In genomic region chr11:120718171-120718570, GRCh38 we compare ENCODE assay signal across 14 cellular contexts.
DNase-seq lines count a peak whose midpoint lies in the region; ATAC-seq and TF ChIP-seq lines count a peak whose summit lies in the region.
"Had no signal": no experiment of that assay in that cellular context is flagged by ENCODE, and none has a peak within 500 bp of the region (broad histone marks: within the 10 kb centered on the region; RNA-seq: fewer than 3 reads in every experiment).

No MANE protein-coding gene starts in this region.

- no peak overlapping the region for H4K8ac ChIP-seq in neuronal stem cell (ENCODE audit: low read depth, low read length)

- no peak overlapping the region for H2BK12ac ChIP-seq in neuronal stem cell (ENCODE audit: low read length)

- peak overlapping the region; percentile 51 for H3K18ac ChIP-seq in neuronal stem cell (ENCODE audit: low read length)

- H3K27ac ChIP-seq in foreskin keratinocyte: no peak overlapping the region
- no peak overlapping the region for H3K27ac ChIP-seq in neuronal stem cell (replicated peaks; ENCODE audit: low read length)
- H3K27ac ChIP-seq in prostate gland: no peak overlapping the region
- H3K27ac ChIP-seq: 22Rv1, BLaER1, GM23248 had no signal

- no peaks in the 10 kb centered on the region for H3K79me1 ChIP-seq in neuronal stem cell (ENCODE audit: low read depth, low read length)

- DNase-seq in NCI-H82 (lab: John Stamatoyannopoulos, UW) (peak; percentile 5), NCI-H82 treated with DMSO at 0.1 percent for 48 hours (lab: John Stamatoyannopoulos, UW; ENCODE audit: unreplicated experiment) (no peak), foreskin keratinocyte (peak in 1 of 2 donors; percentile 17), neuronal stem cell (ENCODE audit: low spot score) (no peak), prostate gland (ENCODE audit: low spot score) (no peak)
- DNase-seq: AML-193, DMS 273 treated with DMSO at 0.1 percent for 48 hours, GM23248, H7 had no signal

- no peak overlapping the region for H3K4me2 ChIP-seq in neuronal stem cell (ENCODE audit: insufficient read depth, low read length, poor library complexity, severe bottlenecking)
- H3K4me2 ChIP-seq: BLaER1 had no signal

- no peak for TF ChIP-seq CTCF in foreskin keratinocyte (conservative IDR thresholded peaks at IDR 0.05)
- TF ChIP-seq CTCF in prostate gland (IDR thresholded peaks at IDR 0.05): no peak

- peaks cover 54% of the 10 kb centered on the region for H3K27me3 ChIP-seq in foreskin keratinocyte
- H3K27me3 ChIP-seq in neuronal stem cell (ENCODE audit: control insufficient read depth in 3 of 3, insufficient read depth in 3 of 3, low read depth in 1 of 3, low read length in 3 of 3): no peaks in the 10 kb centered on the region
- no peaks in the 10 kb centered on the region for H3K27me3 ChIP-seq in prostate gland (replicated peaks; ENCODE audit: insufficient read depth)
- H3K27me3 ChIP-seq: BLaER1 had no signal

- TF ChIP-seq POLR2A in prostate gland (IDR thresholded peaks at IDR 0.05): no peak

- H2BK5ac ChIP-seq in neuronal stem cell (ENCODE audit: low read length): no peak overlapping the region

- H3K4ac ChIP-seq in neuronal stem cell (ENCODE audit: low read length): no peak overlapping the region

- ATAC-seq in foreskin keratinocyte (peak; percentile 50), HG02610 (IDR thresholded peaks at IDR 0.05; ENCODE audit: unreplicated experiment) (no peak), HG03521 (IDR thresholded peaks at IDR 0.05; ENCODE audit: unreplicated experiment) (no peak)
- ATAC-seq: GM12878 had no signal

- H3K4me3 ChIP-seq in neuronal stem cell (ENCODE audit: low read length in 2 of 2): no peak overlapping the region
- no peak overlapping the region for H3K4me3 ChIP-seq in prostate gland
- H3K4me3 ChIP-seq: BLaER1, GM12878, GM23248 had no signal

- no CpG with 5 or more reads among the region's 8 CpGs for WGBS in neuronal stem cell (ENCODE audit: extremely low coverage in 2 of 2, insufficient read length in 2 of 2, insufficient replicate concordance in 1 of 2), 2 donors
- 86% methylated on average over 8 of the region's 8 CpGs for WGBS in prostate gland

- H3K4me1 ChIP-seq in foreskin keratinocyte: no peaks in the 10 kb centered on the region
- H3K4me1 ChIP-seq in neuronal stem cell (ENCODE audit: control insufficient read depth in 2 of 2, insufficient read depth in 1 of 2, low read depth in 1 of 2, low read length in 2 of 2): peaks cover 4 to 20% of the 10 kb centered on the region in 2 donors
- H3K4me1 ChIP-seq in prostate gland (replicated peaks): no peaks in the 10 kb centered on the region

- H4K91ac ChIP-seq in neuronal stem cell (ENCODE audit: low read depth, low read length, poor library complexity): no peak overlapping the region

- peak overlapping the region; percentile 32 for H3K23ac ChIP-seq in neuronal stem cell (ENCODE audit: low read depth, low read length, poor library complexity)

- H2AFZ ChIP-seq in neuronal stem cell (ENCODE audit: low read length): no peak overlapping the region
- H2AFZ ChIP-seq: GM23248 had no signal

- no peak overlapping the region for H2BK15ac ChIP-seq in neuronal stem cell (ENCODE audit: low read length)

- H2AK5ac ChIP-seq in neuronal stem cell (ENCODE audit: low read depth, low read length): no peak overlapping the region

- no peak overlapping the region for H3K14ac ChIP-seq in neuronal stem cell (ENCODE audit: low read length)

- H3K9me3 ChIP-seq in neuronal stem cell (replicated peaks in 1 of 2; ENCODE audit: control insufficient read depth in 2 of 2, insufficient read depth in 1 of 2, low read depth in 1 of 2, low read length in 2 of 2) (no peaks in the 10 kb centered on the region), prostate gland (no peaks in the 10 kb centered on the region)
- H3K9me3 ChIP-seq: BLaER1 had no signal

- H3K9ac ChIP-seq in neuronal stem cell (ENCODE audit: low read depth, low read length, poor library complexity): no peak overlapping the region
- H3K9ac ChIP-seq: BLaER1, GM23248 had no signal

- H3K36me3 ChIP-seq in neuronal stem cell (replicated peaks in 1 of 2; ENCODE audit: control insufficient read depth in 2 of 2, insufficient read depth in 2 of 2, low read length in 2 of 2) (no peaks in the 10 kb centered on the region), prostate gland (no peaks in the 10 kb centered on the region)
- H3K36me3 ChIP-seq: BLaER1 had no signal

- intact Hi-C loops in prostate gland (cut with DNase I): no loop called here

- no peak overlapping the region for H2BK120ac ChIP-seq in neuronal stem cell (ENCODE audit: low read depth, low read length)
